8 cellular contexts compared by ENCODE assay signal in the genomic region with DNA sequence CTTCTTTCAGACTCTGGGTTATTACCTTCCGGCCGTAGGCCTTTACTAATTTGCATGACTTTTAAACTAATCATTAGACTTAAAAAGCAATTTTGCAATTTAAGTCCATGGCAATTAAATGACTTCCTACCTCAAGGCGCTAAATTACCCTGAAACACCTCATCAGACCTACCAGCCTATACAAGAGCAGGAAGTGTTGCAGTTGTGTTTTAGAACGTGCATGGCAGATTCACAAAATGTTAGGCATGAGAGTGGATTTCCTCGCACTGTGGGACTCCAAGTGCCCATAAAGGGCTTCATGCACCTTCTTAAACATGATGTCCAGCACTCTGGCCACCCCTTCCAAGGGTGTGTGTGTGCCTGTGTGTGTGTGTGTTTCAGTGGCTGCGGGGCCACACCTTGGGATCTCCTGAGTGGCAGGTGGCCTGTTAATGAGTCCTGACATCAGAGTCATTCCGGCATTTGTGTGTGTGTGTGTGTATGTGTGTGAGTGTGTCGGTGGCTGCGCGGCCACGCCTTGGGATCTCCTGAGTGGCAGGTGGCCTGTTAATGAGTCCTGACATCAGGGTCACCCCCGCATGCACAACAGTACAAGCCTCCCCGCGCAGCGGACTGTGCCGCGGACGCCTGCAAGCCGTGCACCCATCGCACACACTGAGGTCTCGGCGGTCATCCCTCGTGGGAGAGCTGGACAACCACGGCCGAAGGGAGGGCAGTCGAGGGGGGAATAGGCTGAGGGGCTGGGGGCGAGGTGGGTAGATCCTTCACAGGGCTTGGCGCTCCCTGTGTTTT. TPM values are rescaled to one million over a fixed set of nuclear protein-coding genes. Genes with fewer than 3 reads are reported as not detected.
DNase-seq lines count a peak whose midpoint lies in the region; ATAC-seq, FAIRE-seq and TF ChIP-seq lines count a peak whose summit lies in the region.

No MANE protein-coding gene starts in this region.

- no peak overlapping the region for H4K8ac ChIP-seq in neuronal stem cell (ENCODE audit: low read depth, low read length)

- H2AK5ac ChIP-seq in neuronal stem cell (ENCODE audit: low read depth, low read length) = peak overlapping the region; percentile 35

- peak overlapping the region; percentile 85 for H3K9ac ChIP-seq in neuronal stem cell (ENCODE audit: low read depth, low read length, poor library complexity)

- peaks cover 0 to 4% of the 10 kb centered on the region in 2 donors for H3K4me1 ChIP-seq in neuronal stem cell (ENCODE audit: control insufficient read depth in 2 of 2, insufficient read depth in 1 of 2, low read depth in 1 of 2, low read length in 2 of 2)
- peaks cover 4% of the 10 kb centered on the region for H3K4me1 ChIP-seq in thymus (ENCODE audit: control insufficient read depth, insufficient read depth, low read length)

- H3K9me3 ChIP-seq in neuronal stem cell (replicated peaks in 1 of 2; ENCODE audit: control insufficient read depth in 2 of 2, insufficient read depth in 1 of 2, low read depth in 1 of 2, low read length in 2 of 2) = no peaks in the 10 kb centered on the region
- H3K9me3 ChIP-seq in thymus (ENCODE audit: control insufficient read depth) = no peaks in the 10 kb centered on the region

- CTCF ChIA-PET in BJ (lab: Yijun Ruan, JAX) = interaction anchor here (1.6 to 1.9 kb wide), 2 partner anchors 14 kb away, joined by 3 to 7 read pairs; no protein-coding TSS in a partner anchor

- H2BK15ac ChIP-seq in neuronal stem cell (ENCODE audit: low read length) = no peak overlapping the region

- POLR2A ChIA-PET in BJ (lab: Charles Lee) = interaction anchor here (0.5 kb wide), 1 partner anchor 13 kb away, joined by 3 read pairs; no protein-coding TSS in a partner anchor

- WGBS in neuronal stem cell (ENCODE audit: extremely low coverage in 2 of 2, insufficient read length in 2 of 2, insufficient replicate concordance in 1 of 2), 2 donors = no CpG with 5 or more reads among the region's 28 CpGs
- 8% methylated on average over 28 of the region's 28 CpGs for WGBS in thymus

- peak overlapping the region; percentile 77 for H2BK5ac ChIP-seq in neuronal stem cell (ENCODE audit: low read length)

- peak overlapping the region; percentile 70 for H3K4me2 ChIP-seq in neuronal stem cell (ENCODE audit: insufficient read depth, low read length, poor library complexity, severe bottlenecking)

- no peak overlapping the region for H4K91ac ChIP-seq in neuronal stem cell (ENCODE audit: low read depth, low read length, poor library complexity)

- peak overlapping the region; percentile 83 for H3K23ac ChIP-seq in neuronal stem cell (ENCODE audit: low read depth, low read length, poor library complexity)

- ATAC-seq in GM19324 (IDR thresholded peaks at IDR 0.05; ENCODE audit: low FRiP score, unreplicated experiment) (peak; percentile 37), HG03378 (IDR thresholded peaks at IDR 0.05; ENCODE audit: unreplicated experiment) (peak; percentile 53)

- peak overlapping the region; percentile 94 for H3K27ac ChIP-seq in neuronal stem cell (replicated peaks; ENCODE audit: low read length)
- peak overlapping the region; percentile 91 for H3K27ac ChIP-seq in thymus (ENCODE audit: low read depth)

- no peak for FAIRE-seq in frontal cortex (lab: Jason Lieb, UNC)

- peak overlapping the region; percentile 95 for H3K4me3 ChIP-seq in BJ (ENCODE audit: low read depth, low read length)
- H3K4me3 ChIP-seq in neuronal stem cell (ENCODE audit: low read length in 2 of 2) = peak overlapping the region; percentile 84 to 98
- peak overlapping the region; percentile 77 for H3K4me3 ChIP-seq in thymus (ENCODE audit: low read length)

- peak overlapping the region; percentile 98 for H2AFZ ChIP-seq in neuronal stem cell (ENCODE audit: low read length)

- H2BK120ac ChIP-seq in neuronal stem cell (ENCODE audit: low read depth, low read length) = no peak overlapping the region

- no peaks in the 10 kb centered on the region for H3K27me3 ChIP-seq in BJ (ENCODE audit: control insufficient read depth, insufficient read depth, low read length)
- H3K27me3 ChIP-seq in neuronal stem cell (ENCODE audit: control insufficient read depth in 3 of 3, insufficient read depth in 3 of 3, low read depth in 1 of 3, low read length in 3 of 3) = no peaks in the 10 kb centered on the region
- H3K27me3 ChIP-seq in thymus (ENCODE audit: control insufficient read depth, insufficient read depth) = no peaks in the 10 kb centered on the region

- TF ChIP-seq CTCF in BJ (IDR thresholded peaks at IDR 0.05; ENCODE audit: insufficient read depth, low read depth, low read length) = no peak

- peak overlapping the region; percentile 97 for H3K18ac ChIP-seq in neuronal stem cell (ENCODE audit: low read length)

- H3K4ac ChIP-seq in neuronal stem cell (ENCODE audit: low read length) = peak overlapping the region; percentile 17

- peaks cover 2% of the 10 kb centered on the region for H3K79me1 ChIP-seq in neuronal stem cell (ENCODE audit: low read depth, low read length)

- no peak for DNase-seq in BJ (ENCODE audit: low read depth)
- DNase-seq in NOMO-1 treated with DMSO at 0.1 percent for 48 hours (lab: John Stamatoyannopoulos, UW; ENCODE audit: unreplicated experiment) = peak; percentile 36
- peak; percentile 23 for DNase-seq in activated effector memory CD4-positive, alpha-beta T cell treated with Interleukin-2 at 50 U/mL for 16 hours
- DNase-seq in frontal cortex (ENCODE audit: low spot score in 2 of 2) = peak; percentile 18 to 25
- DNase-seq in neuronal stem cell (ENCODE audit: low spot score) = peak; percentile 27

- H2BK12ac ChIP-seq in neuronal stem cell (ENCODE audit: low read length) = no peak overlapping the region

- H3K14ac ChIP-seq in neuronal stem cell (ENCODE audit: low read length) = no peak overlapping the region

- H3K36me3 ChIP-seq in BJ (ENCODE audit: control insufficient read depth, insufficient read depth, low read length) (no peaks in the 10 kb centered on the region), neuronal stem cell (replicated peaks in 1 of 2; ENCODE audit: control insufficient read depth in 2 of 2, insufficient read depth in 2 of 2, low read length in 2 of 2) (peaks cover 1 to 6% of the 10 kb centered on the region in 2 donors), thymus (ENCODE audit: control insufficient read depth, insufficient read depth) (no peaks in the 10 kb centered on the region)

RNA-seq across cellular contexts. Expression of a gene that starts 0.9 kb away (rescaled TPM):
- polyA plus RNA-seq in BJ (2011; rRNA removed) = 11.0 and 21.8 TPM in 2 replicates
- polyA minus RNA-seq in BJ (2011; rRNA and poly(A)+ RNA removed) = 15.3 and 19.7 TPM in 2 replicates
- total RNA-seq in frontal cortex = 131 TPM
- polyA plus RNA-seq in neuronal stem cell (2013, experiment 1 of 2) = 29.8 TPM
- polyA plus RNA-seq in neuronal stem cell (2013, experiment 2 of 2) = 29.3 TPM
- polyA plus RNA-seq in thymus = 45.7 TPM
